In genomic region chr4:110196871-110197420, GRCh38 we compare ENCODE assay signal across 8 cellular contexts. TPM values are rescaled to one million over a fixed set of nuclear protein-coding genes. Genes with fewer than 3 reads are reported as not detected.
DNase-seq lines count a peak whose midpoint lies in the region; ATAC-seq and TF ChIP-seq lines count a peak whose summit lies in the region.

No MANE protein-coding gene starts in this region.

- H4K20me1 ChIP-seq in OCI-LY7 (ENCODE audit: insufficient read depth, low read length): no peaks in the 10 kb centered on the region
- H4K20me1 ChIP-seq in neural progenitor cell (ENCODE audit: low read depth): no peaks in the 10 kb centered on the region

- under 1% methylated on average over 44 of the region's 44 CpGs for WGBS in thymus

- H3K4me1 Mint-ChIP-seq in neural progenitor cell: peaks cover 56% of the 10 kb centered on the region

- peaks cover 57% of the 10 kb centered on the region for H3F3A ChIP-seq in neural progenitor cell (ENCODE audit: low read depth)

- peak overlapping the region; percentile 98 for H3K4me3 Mint-ChIP-seq in neural progenitor cell

- peak; percentile 36 for ATAC-seq in GM18867 (IDR thresholded peaks at IDR 0.05; ENCODE audit: unreplicated experiment)
- ATAC-seq in HG03066 (IDR thresholded peaks at IDR 0.05; ENCODE audit: low read depth, unreplicated experiment): peak; percentile 20
- peak; percentile 27 for ATAC-seq in foreskin keratinocyte

- H3K79me2 ChIP-seq in OCI-LY7 (ENCODE audit: insufficient read depth, low read depth, low read length) (peaks cover 46% of the 10 kb centered on the region; the same call in 1 of the 2 replicates), neural progenitor cell (ENCODE audit: low read depth) (peaks cover 70% of the 10 kb centered on the region)

- H3K36me3 Mint-ChIP-seq in neural progenitor cell: peaks cover 1% of the 10 kb centered on the region

- H3K4me1 ChIP-seq in A673 (ENCODE audit: insufficient read depth, low read length, poor library complexity, severe bottlenecking) (peaks cover 35% of the 10 kb centered on the region), OCI-LY7 (ENCODE audit: insufficient read depth, low read length, poor library complexity, severe bottlenecking) (peaks cover 63% of the 10 kb centered on the region), foreskin keratinocyte (peaks cover 20% of the 10 kb centered on the region), neural progenitor cell (peaks cover 51% of the 10 kb centered on the region), thymus (ENCODE audit: control insufficient read depth, insufficient read depth, low read length) (peaks cover 3% of the 10 kb centered on the region)

- POLR2A ChIA-PET in A673 (lab: Charles Lee; ENCODE audit: low non-redundant PET): no interaction called here
- POLR2A ChIA-PET in OCI-LY7 (lab: Charles Lee): interaction anchor here (0.7 kb wide), 1 partner anchor 13 kb away, joined by 3 read pairs; no protein-coding TSS in a partner anchor

- H3K9ac ChIP-seq in neural progenitor cell: peak overlapping the region; percentile 62

- H3K27ac Mint-ChIP-seq in neural progenitor cell: peak overlapping the region; percentile 95

- CTCF ChIA-PET in A673 (lab: Charles Lee) (no interaction called here), OCI-LY7 (lab: Charles Lee; ENCODE audit: unreplicated experiment) (no interaction called here)

- peaks cover 2% of the 10 kb centered on the region for H3K9me3 Mint-ChIP-seq in neural progenitor cell

- BruUV-seq in A673 (replicated peaks; lab: Mats Ljungman, UMichigan) (no TSS peak), OCI-LY7 (replicated peaks; lab: Mats Ljungman, UMichigan) (no TSS peak)

- H3K27ac ChIP-seq in A673 (ENCODE audit: low read depth, low read length, poor library complexity, severe bottlenecking): peak overlapping the region; percentile 97
- peak overlapping the region; percentile 84 for H3K27ac ChIP-seq in OCI-LY7 (ENCODE audit: low read depth, low read length, poor library complexity, severe bottlenecking)
- peak overlapping the region; percentile 95 for H3K27ac ChIP-seq in foreskin keratinocyte
- peak overlapping the region; percentile 89 for H3K27ac ChIP-seq in neural progenitor cell
- peak overlapping the region; percentile 91 for H3K27ac ChIP-seq in thymus (ENCODE audit: low read depth)

- H3K27me3 Mint-ChIP-seq in neural progenitor cell (ENCODE audit: insufficient read depth, low read depth): peaks cover 7% of the 10 kb centered on the region

- H3K9me3 ChIP-seq in A673 (ENCODE audit: low read depth, low read length, poor library complexity, severe bottlenecking) (no peaks in the 10 kb centered on the region), OCI-LY7 (ENCODE audit: low read length) (no peaks in the 10 kb centered on the region), neural progenitor cell (ENCODE audit: low read depth) (no peaks in the 10 kb centered on the region), thymus (ENCODE audit: control insufficient read depth) (peaks cover 2% of the 10 kb centered on the region)

- H3K9me2 ChIP-seq in OCI-LY7 (ENCODE audit: insufficient read depth, low read length): no peaks in the 10 kb centered on the region

- H3K36me3 ChIP-seq in A673 (ENCODE audit: insufficient read depth, low read length, poor library complexity, severe bottlenecking) (peaks cover 5% of the 10 kb centered on the region), OCI-LY7 (ENCODE audit: insufficient read depth, low read length) (peaks cover 13% of the 10 kb centered on the region), neural progenitor cell (no peaks in the 10 kb centered on the region), thymus (ENCODE audit: control insufficient read depth, insufficient read depth) (no peaks in the 10 kb centered on the region)

- TF ChIP-seq CTCF in A673 (conservative IDR thresholded peaks at IDR 0.05; ENCODE audit: low read depth, low read length) (no peak), OCI-LY7 (conservative IDR thresholded peaks at IDR 0.05; ENCODE audit: low read length) (no peak), foreskin keratinocyte (conservative IDR thresholded peaks at IDR 0.05) (peak; percentile 2), neural progenitor cell (IDR thresholded peaks at IDR 0.05) (no peak)

- intact Hi-C loops in A673 (cut with micrococcal nuclease; ENCODE audit: unreplicated experiment) (loop anchor here (2.0 to 5.0 kb wide), 5 partner anchors 110 to 314 kb away; no protein-coding TSS in a partner anchor), OCI-LY7 (cut with micrococcal nuclease; ENCODE audit: unreplicated experiment) (loop anchor here (5.0 to 10.0 kb wide), 6 partner anchors 318 to 765 kb away; partner anchors contain the start of genes CASP6, GAR1, MCUB and SEC24B)

- DNase-seq in A673 (ENCODE audit: low spot score): no peak
- peak; percentile 73 for DNase-seq in OCI-LY7 (ENCODE audit: low spot score)
- DNase-seq in activated gamma-delta T cell (lab: John Stamatoyannopoulos, UW): peak; percentile 44
- DNase-seq in foreskin keratinocyte: peak in 1 of 2 donors; percentile 59
- peak; percentile 79 for DNase-seq in neural progenitor cell (ENCODE audit: low spot score)

- H3K4me3 ChIP-seq in A673 (ENCODE audit: low read depth, low read length, poor library complexity, severe bottlenecking) (peak overlapping the region; percentile 87), OCI-LY7 (ENCODE audit: low read depth, low read length, poor library complexity, severe bottlenecking) (peak overlapping the region; percentile 80), neural progenitor cell (peak overlapping the region; percentile 82), thymus (ENCODE audit: low read length) (peak overlapping the region; percentile 92)

- peak overlapping the region; percentile 81; the same call in 1 of the 2 replicates for H2AFZ ChIP-seq in OCI-LY7 (ENCODE audit: low read length)
- peak overlapping the region; percentile 66 for H2AFZ ChIP-seq in neural progenitor cell (replicated peaks)

- H3K27me3 ChIP-seq in A673 (replicated peaks; ENCODE audit: insufficient read depth, low read depth, low read length, poor library complexity): no peaks in the 10 kb centered on the region
- no peaks in the 10 kb centered on the region for H3K27me3 ChIP-seq in foreskin keratinocyte
- H3K27me3 ChIP-seq in neural progenitor cell: no peaks in the 10 kb centered on the region
- no peaks in the 10 kb centered on the region for H3K27me3 ChIP-seq in thymus (ENCODE audit: control insufficient read depth, insufficient read depth)

- H3K4me2 ChIP-seq in OCI-LY7 (ENCODE audit: low read length) (peak overlapping the region; percentile 89), neural progenitor cell (peak overlapping the region; percentile 96)

RNA-seq across cellular contexts. Expression of gene ELOVL6, which starts 1.5 kb away (rescaled TPM):
- 50.0 and 55.3 TPM in 2 replicates for total RNA-seq in A673 (2021)
- 12.6 and 14.5 TPM in 2 replicates for total RNA-seq in OCI-LY7 (2014; rRNA removed; shearing (Covaris generic))
- 45.5 and 45.6 TPM in 2 replicates for total RNA-seq in OCI-LY7 (2022)
- total RNA-seq in foreskin keratinocyte: 60.6 and 69.4 TPM in 2 replicates
- 31.4 and 43.4 TPM in 2 replicates for polyA plus RNA-seq in foreskin keratinocyte
- 45.9 and 54.4 TPM in 2 replicates for total RNA-seq in neural progenitor cell (ENCODE audit: low replicate concordance)
- polyA plus RNA-seq in thymus: 2.8 TPM
